18 cellular contexts compared by ENCODE assay signal in genomic region chr3:114496021-114496434, GRCh38.
DNase-seq lines count a peak whose midpoint lies in the region; ATAC-seq, FAIRE-seq and TF ChIP-seq lines count a peak whose summit lies in the region.
"Had no signal": no experiment of that assay in that cellular context is flagged by ENCODE, and none has a peak within 500 bp of the region (broad histone marks: within the 10 kb centered on the region; RNA-seq: fewer than 3 reads in every experiment).

No MANE protein-coding gene starts in this region.

- H3K4me1 ChIP-seq in osteoblast (ENCODE audit: insufficient read depth, low read length): peaks cover 50% of the 10 kb centered on the region

- POLR2A ChIA-PET in BJ (lab: Charles Lee): no interaction called here

- no peak overlapping the region for H3K4me3 Mint-ChIP-seq in T-helper 2 cell treated with Interferon-gamma antibody and Interleukin-4, amounts not matched to agents 5 μg/mL and 100 μg/mL, for 36 hours
- H3K4me3 Mint-ChIP-seq: CD4-positive, CD25-positive, alpha-beta regulatory T cell; nephron progenitor cell had no signal

- H3K27ac Mint-ChIP-seq in T-helper 2 cell treated with Interferon-gamma antibody and Interleukin-4, amounts not matched to agents 5 μg/mL and 100 μg/mL, for 36 hours: no peak overlapping the region
- H3K27ac Mint-ChIP-seq: CD4-positive, CD25-positive, alpha-beta regulatory T cell; nephron progenitor cell had no signal

- H3K4me1 Mint-ChIP-seq in T-helper 2 cell treated with Interferon-gamma antibody and Interleukin-4, amounts not matched to agents 5 μg/mL and 100 μg/mL, for 36 hours (ENCODE audit: low read depth): peaks cover 13% of the 10 kb centered on the region

- H3K27me3 ChIP-seq in BJ (ENCODE audit: control insufficient read depth, insufficient read depth, low read length) (no peaks in the 10 kb centered on the region), osteoblast (ENCODE audit: insufficient read depth, low read length) (no peaks in the 10 kb centered on the region)
- H3K27me3 ChIP-seq: adrenal gland had no signal

- H3K4me3 ChIP-seq in BJ (ENCODE audit: low read depth, low read length) (no peak overlapping the region), osteoblast (ENCODE audit: insufficient read depth, low read length) (peak overlapping the region; percentile 9)
- H3K4me3 ChIP-seq: adrenal gland had no signal

- ATAC-seq in GM19023 (IDR thresholded peaks at IDR 0.05; ENCODE audit: unreplicated experiment): no peak
- ATAC-seq: Panc1 had no signal

- peaks cover 20% of the 10 kb centered on the region for H3K27me3 Mint-ChIP-seq in T-helper 2 cell treated with Interferon-gamma antibody and Interleukin-4, amounts not matched to agents 5 μg/mL and 100 μg/mL, for 36 hours (ENCODE audit: low read depth)

- no peaks in the 10 kb centered on the region for H3K36me3 ChIP-seq in BJ (ENCODE audit: control insufficient read depth, insufficient read depth, low read length)
- no peaks in the 10 kb centered on the region for H3K36me3 ChIP-seq in osteoblast (ENCODE audit: insufficient read depth, low read length)
- H3K36me3 ChIP-seq: adrenal gland had no signal

- H3K9me3 ChIP-seq in osteoblast (ENCODE audit: low read depth, low read length): no peaks in the 10 kb centered on the region
- H3K9me3 ChIP-seq: adrenal gland had no signal

- H3K9me3 Mint-ChIP-seq in T-helper 2 cell treated with Interferon-gamma antibody and Interleukin-4, amounts not matched to agents 5 μg/mL and 100 μg/mL, for 36 hours: no peaks in the 10 kb centered on the region
- H3K9me3 Mint-ChIP-seq: nephron progenitor cell had no signal

- TF ChIP-seq CTCF in BJ (IDR thresholded peaks at IDR 0.05; ENCODE audit: insufficient read depth, low read depth, low read length) (no peak), osteoblast (IDR thresholded peaks at IDR 0.05; ENCODE audit: extremely low read depth, low read depth, low read length) (no peak)

- H3K79me2 ChIP-seq in osteoblast (ENCODE audit: insufficient read depth, low read length): peaks cover 3% of the 10 kb centered on the region

- FAIRE-seq in RCC 7860 (lab: Jason Lieb, UNC): no peak
- FAIRE-seq: endothelial cell of umbilical vein, islet of Langerhans, TTC549 had no signal

- H3K27ac ChIP-seq in osteoblast (ENCODE audit: low read depth, low read length): peak overlapping the region; percentile 89

- peak overlapping the region; percentile 42 for H3K4me2 ChIP-seq in osteoblast (ENCODE audit: insufficient read depth, low read length)

- DNase-seq in BJ (ENCODE audit: low read depth): peak; percentile 44
- peak; percentile 65 for DNase-seq in RCC 7860 (ENCODE audit: low spot score)
- peak; percentile 59 for DNase-seq in fibroblast of peridontal ligament (ENCODE audit: extremely low read depth)
- peak; percentile 11 for DNase-seq in osteoblast (ENCODE audit: insufficient read length, low spot score, missing footprints)
- no peak for DNase-seq in T-helper 2 cell treated with Interferon-gamma antibody and Interleukin-4, amounts not matched to agents 5 μg/mL and 100 μg/mL, for 36 hours (ENCODE audit: low spot score)
- DNase-seq in T-helper 2 cell: no peak
- no peak for DNase-seq in NCI-H128 (lab: John Stamatoyannopoulos, UW; ENCODE audit: unreplicated experiment)
- DNase-seq: activated CD8-positive, alpha-beta memory T cell treated with anti-CD3 and anti-CD28 coated beads, Interleukin-2, amount 50 U/mL, for 4 hours; CD4-positive, CD25-positive, alpha-beta regulatory T cell; KBM-7; nephron progenitor cell; stimulated activated CD4-positive, alpha-beta T cell treated with anti-CD3 and anti-CD28 coated beads, Interleukin-12 subunit alpha, Interleukin-12 subunit beta, amount 100 ng/mL, for 4 hours had no signal

- H2AFZ ChIP-seq in osteoblast (ENCODE audit: low read length): no peak overlapping the region

- CTCF ChIA-PET in BJ (lab: Yijun Ruan, JAX): interaction anchor here (1.0 to 1.5 kb wide), 3 partner anchors 11 to 81 kb away, joined by 3 read pairs; no protein-coding TSS in a partner anchor

- no peaks in the 10 kb centered on the region for H3K36me3 Mint-ChIP-seq in T-helper 2 cell treated with Interferon-gamma antibody and Interleukin-4, amounts not matched to agents 5 μg/mL and 100 μg/mL, for 36 hours (ENCODE audit: low read depth)

- no peaks in the 10 kb centered on the region for H4K20me1 ChIP-seq in osteoblast (ENCODE audit: insufficient read depth, low read length)

Comparison
In these comparisons a context has a peak if more than half of its experiments do, and no peak if none do; other contexts are left out.
1. DNase-seq: peak in BJ (single experiment), RCC 7860 (single experiment), fibroblast of peridontal ligament (single experiment) and osteoblast (single experiment); none in T-helper 2 cell treated with Interferon-gamma antibody and Interleukin-4, amounts not matched to agents 5 μg/mL and 100 μg/mL, for 36 hours (single experiment), T-helper 2 cell (0 of 5) and NCI-H128 (single experiment).